9 cellular contexts compared by ENCODE assay signal in the genomic region with DNA sequence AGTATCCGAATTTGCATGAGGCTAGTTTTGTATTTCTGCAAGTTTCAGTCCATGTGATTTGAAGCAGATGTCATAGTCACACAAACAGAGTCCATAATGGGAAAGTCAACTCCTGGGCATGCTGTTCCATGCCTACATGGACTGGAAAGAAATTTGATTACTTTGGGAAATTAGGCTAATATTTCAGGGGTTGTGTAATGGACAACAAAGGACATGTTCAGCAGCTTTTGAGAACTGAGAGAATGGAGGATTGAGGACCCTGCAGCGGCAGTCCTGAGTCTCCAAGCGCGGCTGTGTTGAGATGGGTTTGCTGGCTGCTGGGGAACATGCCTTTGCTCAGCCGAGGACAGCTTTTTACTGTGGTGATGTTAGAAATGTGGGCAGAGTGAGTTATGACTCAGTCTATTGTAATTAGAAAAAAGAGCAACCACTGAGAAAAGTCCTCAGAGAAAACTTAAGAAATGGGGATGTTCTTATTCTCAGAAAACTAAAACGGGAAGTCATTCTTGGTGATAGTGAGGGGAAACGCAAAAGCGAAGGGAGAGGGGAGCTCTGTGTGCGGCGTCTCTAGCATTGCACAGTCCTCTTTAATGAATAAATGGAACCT.
DNase-seq lines count a peak whose midpoint lies in the region; ATAC-seq, FAIRE-seq and TF ChIP-seq lines count a peak whose summit lies in the region.
"Had no signal": no experiment of that assay in that cellular context is flagged by ENCODE, and none has a peak within 500 bp of the region (broad histone marks: within the 10 kb centered on the region; RNA-seq: fewer than 3 reads in every experiment).

No MANE protein-coding gene starts in this region.

- peaks cover 59% of the 10 kb centered on the region for H3K4me1 Mint-ChIP-seq in activated naive CD8-positive, alpha-beta T cell treated with anti-CD3 and anti-CD28 coated beads, Interleukin-2, amount 10 ng/mL, durations not matched to agents 7 days and 5 days
- H3K4me1 Mint-ChIP-seq in neural progenitor cell = peaks cover 11% of the 10 kb centered on the region

- DNase-seq in GM12892 (ENCODE audit: insufficient read length) = peak; percentile 45
- peak; percentile 34 for DNase-seq in LHCN-M2 (ENCODE audit: low read depth)
- no peak for DNase-seq in activated naive CD8-positive, alpha-beta T cell treated with anti-CD3 and anti-CD28 coated beads, Interleukin-2, amount 10 ng/mL, durations not matched to agents 7 days and 5 days
- no peak for DNase-seq in neural progenitor cell (ENCODE audit: low spot score)
- no peak for DNase-seq in central memory CD4-positive, alpha-beta T cell
- DNase-seq in occipital lobe (lab: John Stamatoyannopoulos, UW) = no peak
- no peak for DNase-seq in NCI-H774 (lab: John Stamatoyannopoulos, UW)

- POLR2A ChIA-PET in activated naive CD8-positive, alpha-beta T cell treated with anti-CD3 and anti-CD28 coated beads, Interleukin-2, amount 10 ng/mL, durations not matched to agents 7 days and 5 days (lab: Charles Lee) = interaction anchor here (1.0 to 6.7 kb wide), 8 partner anchors 8 to 361 kb away, joined by 3 to 117 read pairs (median 3); no protein-coding TSS in a partner anchor

- H3K36me3 ChIP-seq in neural progenitor cell = no peaks in the 10 kb centered on the region

- no peak overlapping the region for H3K4me2 ChIP-seq in neural progenitor cell

- H3K9ac ChIP-seq in neural progenitor cell = no peak overlapping the region

- TF ChIP-seq CTCF in neural progenitor cell (IDR thresholded peaks at IDR 0.05) = no peak

- no peaks in the 10 kb centered on the region for H3K27me3 Mint-ChIP-seq in activated naive CD8-positive, alpha-beta T cell treated with anti-CD3 and anti-CD28 coated beads, Interleukin-2, amount 10 ng/mL, durations not matched to agents 7 days and 5 days
- no peaks in the 10 kb centered on the region for H3K27me3 Mint-ChIP-seq in neural progenitor cell (ENCODE audit: insufficient read depth, low read depth)

- no peak overlapping the region for H3K4me3 ChIP-seq in neural progenitor cell

- no peaks in the 10 kb centered on the region for H3K79me2 ChIP-seq in neural progenitor cell (ENCODE audit: low read depth)

- H3K27me3 ChIP-seq in neural progenitor cell = no peaks in the 10 kb centered on the region

- H4K20me1 ChIP-seq in neural progenitor cell (ENCODE audit: low read depth) = no peaks in the 10 kb centered on the region

- no peak overlapping the region for H2AFZ ChIP-seq in neural progenitor cell (replicated peaks)

- ATAC-seq in GM21723 (IDR thresholded peaks at IDR 0.05; ENCODE audit: unreplicated experiment) = peak; percentile 81
- peak; percentile 89 for ATAC-seq in activated naive CD8-positive, alpha-beta T cell treated with anti-CD3 and anti-CD28 coated beads, Interleukin-2, amount 10 ng/mL, durations not matched to agents 7 days and 5 days (ENCODE audit: low read depth)

- TF ChIP-seq POLR2A in GM12892 (IDR thresholded peaks at IDR 0.05; ENCODE audit: low read depth, low read length) = peak; percentile 69

- no peaks in the 10 kb centered on the region for H3K9me3 ChIP-seq in neural progenitor cell (ENCODE audit: low read depth)

- H3K27ac Mint-ChIP-seq in activated naive CD8-positive, alpha-beta T cell treated with anti-CD3 and anti-CD28 coated beads, Interleukin-2, amount 10 ng/mL, durations not matched to agents 7 days and 5 days = peak overlapping the region; percentile 79
- H3K27ac Mint-ChIP-seq in neural progenitor cell = peak overlapping the region; percentile 22

- H3K27ac ChIP-seq in neural progenitor cell = no peak overlapping the region

- no peaks in the 10 kb centered on the region for H3K9me3 Mint-ChIP-seq in activated naive CD8-positive, alpha-beta T cell treated with anti-CD3 and anti-CD28 coated beads, Interleukin-2, amount 10 ng/mL, durations not matched to agents 7 days and 5 days
- no peaks in the 10 kb centered on the region for H3K9me3 Mint-ChIP-seq in neural progenitor cell
- H3K9me3 Mint-ChIP-seq: neural crest cell had no signal

- no peaks in the 10 kb centered on the region for H3K4me1 ChIP-seq in neural progenitor cell

- no peaks in the 10 kb centered on the region for H3F3A ChIP-seq in neural progenitor cell (ENCODE audit: low read depth)

- H3K4me3 Mint-ChIP-seq in activated naive CD8-positive, alpha-beta T cell treated with anti-CD3 and anti-CD28 coated beads, Interleukin-2, amount 10 ng/mL, durations not matched to agents 7 days and 5 days = peak overlapping the region; percentile 62
- H3K4me3 Mint-ChIP-seq in neural progenitor cell = no peak overlapping the region
- H3K4me3 Mint-ChIP-seq: neural crest cell had no signal

- peaks cover 20% of the 10 kb centered on the region for H3K36me3 Mint-ChIP-seq in activated naive CD8-positive, alpha-beta T cell treated with anti-CD3 and anti-CD28 coated beads, Interleukin-2, amount 10 ng/mL, durations not matched to agents 7 days and 5 days
- no peaks in the 10 kb centered on the region for H3K36me3 Mint-ChIP-seq in neural progenitor cell

- peak; percentile 95 for FAIRE-seq in GM12892 (lab: Jason Lieb, UNC)

Comparison
In these comparisons a context has a peak if more than half of its experiments do, and no peak if none do; other contexts are left out.
1. DNase-seq: peak in GM12892 (single experiment) and LHCN-M2 (single experiment); none in activated naive CD8-positive, alpha-beta T cell treated with anti-CD3 and anti-CD28 coated beads, Interleukin-2, amount 10 ng/mL, durations not matched to agents 7 days and 5 days (single experiment), neural progenitor cell (single experiment), central memory CD4-positive, alpha-beta T cell (single experiment), occipital lobe (single experiment) and NCI-H774 (single experiment).